In genomic region chr5:138502521-138502920, GRCh38 we compare ENCODE assay signal across 22 cellular contexts.
"Had no signal": no experiment of that assay in that cellular context is flagged by ENCODE, and none has a peak within 500 bp of the region (broad histone marks: within the 10 kb centered on the region; RNA-seq: fewer than 3 reads in every experiment).

No MANE protein-coding gene starts in this region.

- H3K4me3 ChIP-seq: heart left ventricle, tibial artery, upper lobe of right lung had no signal

- H3K9me3 ChIP-seq: heart left ventricle, tibial artery, upper lobe of right lung had no signal

- H3K27me3 ChIP-seq: brain microvascular endothelial cell, heart left ventricle, tibial artery, upper lobe of right lung had no signal

- H3K27ac ChIP-seq: brain microvascular endothelial cell, tibial artery, upper lobe of right lung had no signal

- H3K4me1 Mint-ChIP-seq: activated naive CD4-positive, alpha-beta T cell treated with anti-CD3 and anti-CD28 coated beads, Interleukin-2, amount 10 ng/mL, durations not matched to agents 7 days and 5 days had no signal

- ATAC-seq: heart left ventricle, left colon, natural killer cell, right cardiac atrium, T-cell, upper lobe of right lung had no signal

- DNase-seq: activated CD4-positive, alpha-beta T cell treated with anti-CD3 and anti-CD28 coated beads for 4 hours; activated CD4-positive, alpha-beta T cell treated with anti-CD3 and anti-CD28 coated beads, Interleukin-2, amount 50 U/mL, for 4 hours; activated CD4-positive, CD25-positive, alpha-beta regulatory T cell; activated CD8-positive, alpha-beta memory T cell treated with anti-CD3 and anti-CD28 coated beads for 24 hours; activated gamma-delta T cell; activated naive CD4-positive, alpha-beta T cell treated with anti-CD3 and anti-CD28 coated beads, Interleukin-2, amount 10 ng/mL, durations not matched to agents 7 days and 5 days; amniotic stem cell; brain microvascular endothelial cell; caudate nucleus; heart left ventricle; immature natural killer cell; kidney; left colon; natural killer cell; right cardiac atrium; stimulated activated CD4-positive, alpha-beta T cell treated with anti-CD3 and anti-CD28 coated beads, Interleukin-2, amount 100 ng/mL, for 48 hours; T-cell; tibial artery; upper lobe of right lung had no signal

- H3K27ac Mint-ChIP-seq: activated naive CD4-positive, alpha-beta T cell treated with anti-CD3 and anti-CD28 coated beads, Interleukin-2, amount 10 ng/mL, durations not matched to agents 7 days and 5 days; activated T-helper 1 cell treated with anti-CD3 and anti-CD28 coated beads, Interleukin-12 subunit alpha, Interleukin-12 subunit beta, Interleukin-2, Interleukin-4 antibody, amounts not matched to agents 30 ng/mL and 10 ng/mL and 1 ng/mL, durations not matched to agents 14 hours and 24 hours and 36 hours; natural killer cell; stimulated activated naive CD8-positive, alpha-beta T cell treated with anti-CD3 and anti-CD28 coated beads, Interleukin-15, Interleukin-2, amounts not matched to agents 100 ng/mL and 50 ng/mL, for 24 hours; T-cell; T-helper 2 cell treated with Interferon-gamma antibody and Interleukin-4, amounts not matched to agents 5 μg/mL and 100 μg/mL, for 36 hours had no signal

- H3K9me3 Mint-ChIP-seq: activated naive CD4-positive, alpha-beta T cell treated with anti-CD3 and anti-CD28 coated beads, Interleukin-2, amount 10 ng/mL, durations not matched to agents 7 days and 5 days; activated T-helper 1 cell treated with anti-CD3 and anti-CD28 coated beads, Interleukin-12 subunit alpha, Interleukin-12 subunit beta, Interleukin-2, Interleukin-4 antibody, amounts not matched to agents 30 ng/mL and 10 ng/mL and 1 ng/mL, durations not matched to agents 14 hours and 24 hours and 36 hours; immature natural killer cell; natural killer cell; stimulated activated naive CD8-positive, alpha-beta T cell treated with anti-CD3 and anti-CD28 coated beads, Interleukin-15, Interleukin-2, amounts not matched to agents 100 ng/mL and 50 ng/mL, for 24 hours; T-cell; T-helper 2 cell treated with Interferon-gamma antibody and Interleukin-4, amounts not matched to agents 5 μg/mL and 100 μg/mL, for 36 hours had no signal

- H3K4me3 Mint-ChIP-seq: activated naive CD4-positive, alpha-beta T cell treated with anti-CD3 and anti-CD28 coated beads, Interleukin-2, amount 10 ng/mL, durations not matched to agents 7 days and 5 days; activated T-helper 1 cell treated with anti-CD3 and anti-CD28 coated beads, Interleukin-12 subunit alpha, Interleukin-12 subunit beta, Interleukin-2, Interleukin-4 antibody, amounts not matched to agents 30 ng/mL and 10 ng/mL and 1 ng/mL, durations not matched to agents 14 hours and 24 hours and 36 hours; immature natural killer cell; natural killer cell; stimulated activated naive CD8-positive, alpha-beta T cell treated with anti-CD3 and anti-CD28 coated beads, Interleukin-15, Interleukin-2, amounts not matched to agents 100 ng/mL and 50 ng/mL, for 24 hours; T-cell; T-helper 2 cell treated with Interferon-gamma antibody and Interleukin-4, amounts not matched to agents 5 μg/mL and 100 μg/mL, for 36 hours had no signal

- H3K27me3 Mint-ChIP-seq: stimulated activated naive CD8-positive, alpha-beta T cell treated with anti-CD3 and anti-CD28 coated beads, Interleukin-15, Interleukin-2, amounts not matched to agents 100 ng/mL and 50 ng/mL, for 24 hours; T-cell had no signal
